In the genomic region with DNA sequence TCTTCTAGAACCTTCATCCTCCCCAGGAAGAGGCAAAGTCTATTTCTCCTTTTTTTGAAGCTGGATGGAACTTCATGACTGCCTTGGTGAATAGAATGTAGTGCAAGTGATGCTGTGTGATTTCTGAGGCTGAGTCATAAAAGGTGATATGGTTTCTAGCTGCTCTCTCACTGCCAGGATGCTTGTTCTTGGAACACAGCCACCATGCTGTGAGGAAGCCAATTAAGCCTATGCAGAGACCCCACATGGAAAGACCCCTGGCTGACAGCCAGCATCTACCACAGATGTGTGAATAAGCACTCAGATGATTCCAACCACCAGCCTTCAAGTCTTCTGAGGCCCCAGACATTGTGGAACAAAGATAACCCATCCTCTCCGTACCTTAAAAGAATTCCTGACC, we compare ENCODE assay signal across 1 cellular context.
TF ChIP-seq lines count a peak whose summit lies in the region.

No MANE protein-coding gene starts in this region.

TF ChIP-seq in HepG2, 621 proteins besides CTCF, POLR2A, EP300 and RAD21:
- TF ChIP-seq, protein P1, sequence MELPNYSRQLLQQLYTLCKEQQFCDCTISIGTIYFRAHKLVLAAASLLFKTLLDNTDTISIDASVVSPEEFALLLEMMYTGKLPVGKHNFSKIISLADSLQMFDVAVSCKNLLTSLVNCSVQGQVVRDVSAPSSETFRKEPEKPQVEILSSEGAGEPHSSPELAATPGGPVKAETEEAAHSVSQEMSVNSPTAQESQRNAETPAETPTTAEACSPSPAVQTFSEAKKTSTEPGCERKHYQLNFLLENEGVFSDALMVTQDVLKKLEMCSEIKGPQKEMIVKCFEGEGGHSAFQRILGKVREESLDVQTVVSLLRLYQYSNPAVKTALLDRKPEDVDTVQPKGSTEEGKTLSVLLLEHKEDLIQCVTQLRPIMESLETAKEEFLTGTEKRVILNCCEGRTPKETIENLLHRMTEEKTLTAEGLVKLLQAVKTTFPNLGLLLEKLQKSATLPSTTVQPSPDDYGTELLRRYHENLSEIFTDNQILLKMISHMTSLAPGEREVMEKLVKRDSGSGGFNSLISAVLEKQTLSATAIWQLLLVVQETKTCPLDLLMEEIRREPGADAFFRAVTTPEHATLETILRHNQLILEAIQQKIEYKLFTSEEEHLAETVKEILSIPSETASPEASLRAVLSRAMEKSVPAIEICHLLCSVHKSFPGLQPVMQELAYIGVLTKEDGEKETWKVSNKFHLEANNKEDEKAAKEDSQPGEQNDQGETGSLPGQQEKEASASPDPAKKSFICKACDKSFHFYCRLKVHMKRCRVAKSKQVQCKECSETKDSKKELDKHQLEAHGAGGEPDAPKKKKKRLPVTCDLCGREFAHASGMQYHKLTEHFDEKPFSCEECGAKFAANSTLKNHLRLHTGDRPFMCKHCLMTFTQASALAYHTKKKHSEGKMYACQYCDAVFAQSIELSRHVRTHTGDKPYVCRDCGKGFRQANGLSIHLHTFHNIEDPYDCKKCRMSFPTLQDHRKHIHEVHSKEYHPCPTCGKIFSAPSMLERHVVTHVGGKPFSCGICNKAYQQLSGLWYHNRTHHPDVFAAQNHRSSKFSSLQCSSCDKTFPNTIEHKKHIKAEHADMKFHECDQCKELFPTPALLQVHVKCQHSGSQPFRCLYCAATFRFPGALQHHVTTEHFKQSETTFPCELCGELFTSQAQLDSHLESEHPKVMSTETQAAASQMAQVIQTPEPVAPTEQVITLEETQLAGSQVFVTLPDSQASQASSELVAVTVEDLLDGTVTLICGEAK (IDR thresholded peaks at IDR 0.05) = no peak
- TF ChIP-seq, protein P1 (CRISPR knock-in tag; IDR thresholded peaks at IDR 0.05) = no peak
- no peak for TF ChIP-seq ZNF883 (CRISPR knock-in tag; IDR thresholded peaks at IDR 0.05; ENCODE audit: not compliant biosample characterization)
- TF ChIP-seq, protein P2, sequence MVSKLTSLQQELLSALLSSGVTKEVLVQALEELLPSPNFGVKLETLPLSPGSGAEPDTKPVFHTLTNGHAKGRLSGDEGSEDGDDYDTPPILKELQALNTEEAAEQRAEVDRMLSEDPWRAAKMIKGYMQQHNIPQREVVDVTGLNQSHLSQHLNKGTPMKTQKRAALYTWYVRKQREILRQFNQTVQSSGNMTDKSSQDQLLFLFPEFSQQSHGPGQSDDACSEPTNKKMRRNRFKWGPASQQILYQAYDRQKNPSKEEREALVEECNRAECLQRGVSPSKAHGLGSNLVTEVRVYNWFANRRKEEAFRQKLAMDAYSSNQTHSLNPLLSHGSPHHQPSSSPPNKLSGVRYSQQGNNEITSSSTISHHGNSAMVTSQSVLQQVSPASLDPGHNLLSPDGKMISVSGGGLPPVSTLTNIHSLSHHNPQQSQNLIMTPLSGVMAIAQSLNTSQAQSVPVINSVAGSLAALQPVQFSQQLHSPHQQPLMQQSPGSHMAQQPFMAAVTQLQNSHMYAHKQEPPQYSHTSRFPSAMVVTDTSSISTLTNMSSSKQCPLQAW (CRISPR knock-in tag; IDR thresholded peaks at IDR 0.05) = no peak
- TF ChIP-seq CREB1 (IDR thresholded peaks at IDR 0.05) = no peak
- no peak for TF ChIP-seq CREB1 (CRISPR knock-in tag; IDR thresholded peaks at IDR 0.05)
- TF ChIP-seq ATF7 (IDR thresholded peaks at IDR 0.05) = no peak
- TF ChIP-seq ATF7 (CRISPR knock-in tag; IDR thresholded peaks at IDR 0.05) = no peak
- TF ChIP-seq ZNF331 (CRISPR knock-in tag; IDR thresholded peaks at IDR 0.05) = no peak
- TF ChIP-seq ZNF800 (CRISPR knock-in tag; IDR thresholded peaks at IDR 0.05) = no peak
- TF ChIP-seq, protein P3, sequence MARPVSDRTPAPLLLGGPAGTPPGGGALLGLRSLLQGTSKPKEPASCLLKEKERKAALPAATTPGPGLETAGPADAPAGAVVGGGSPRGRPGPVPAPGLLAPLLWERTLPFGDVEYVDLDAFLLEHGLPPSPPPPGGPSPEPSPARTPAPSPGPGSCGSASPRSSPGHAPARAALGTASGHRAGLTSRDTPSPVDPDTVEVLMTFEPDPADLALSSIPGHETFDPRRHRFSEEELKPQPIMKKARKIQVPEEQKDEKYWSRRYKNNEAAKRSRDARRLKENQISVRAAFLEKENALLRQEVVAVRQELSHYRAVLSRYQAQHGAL (CRISPR knock-in tag; IDR thresholded peaks at IDR 0.05; ENCODE audit: not compliant biosample characterization) = no peak
- TF ChIP-seq, protein P4, sequence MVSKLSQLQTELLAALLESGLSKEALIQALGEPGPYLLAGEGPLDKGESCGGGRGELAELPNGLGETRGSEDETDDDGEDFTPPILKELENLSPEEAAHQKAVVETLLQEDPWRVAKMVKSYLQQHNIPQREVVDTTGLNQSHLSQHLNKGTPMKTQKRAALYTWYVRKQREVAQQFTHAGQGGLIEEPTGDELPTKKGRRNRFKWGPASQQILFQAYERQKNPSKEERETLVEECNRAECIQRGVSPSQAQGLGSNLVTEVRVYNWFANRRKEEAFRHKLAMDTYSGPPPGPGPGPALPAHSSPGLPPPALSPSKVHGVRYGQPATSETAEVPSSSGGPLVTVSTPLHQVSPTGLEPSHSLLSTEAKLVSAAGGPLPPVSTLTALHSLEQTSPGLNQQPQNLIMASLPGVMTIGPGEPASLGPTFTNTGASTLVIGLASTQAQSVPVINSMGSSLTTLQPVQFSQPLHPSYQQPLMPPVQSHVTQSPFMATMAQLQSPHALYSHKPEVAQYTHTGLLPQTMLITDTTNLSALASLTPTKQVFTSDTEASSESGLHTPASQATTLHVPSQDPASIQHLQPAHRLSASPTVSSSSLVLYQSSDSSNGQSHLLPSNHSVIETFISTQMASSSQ (IDR thresholded peaks at IDR 0.05; ENCODE audit: low read depth) = no peak
- TF ChIP-seq, protein P4 (CRISPR knock-in tag; IDR thresholded peaks at IDR 0.05; ENCODE audit: borderline replicate concordance) = no peak
- TF ChIP-seq ZMYM2 (CRISPR knock-in tag; IDR thresholded peaks at IDR 0.05) = no peak
